ENCODE assay signal across 8 cellular contexts in genomic region chr13:49669735-49670309, GRCh38. TPM values are rescaled to one million over a fixed set of nuclear protein-coding genes. Genes with fewer than 3 reads are reported as not detected.
DNase-seq lines count a peak whose midpoint lies in the region; ATAC-seq and TF ChIP-seq lines count a peak whose summit lies in the region.

No MANE protein-coding gene starts in this region.

- H3K36me3 Mint-ChIP-seq in activated CD4-positive, alpha-beta T cell treated with anti-CD3 and anti-CD28 coated beads, Interleukin-2, amount 10 ng/mL, durations not matched to agents 7 days and 5 days (ENCODE audit: low read depth), result peaks cover 22% of the 10 kb centered on the region
- H3K36me3 Mint-ChIP-seq in osteocyte (ENCODE audit: unreplicated experiment), result peaks cover 9% of the 10 kb centered on the region
- H3K36me3 Mint-ChIP-seq in stimulated activated memory B cell treated with anti-CD40 and anti-IgM and Interleukin-4, amounts not matched to agents 10 μg/mL and 1 μg/mL and 100 μg/mL, for 72 hours, result peaks cover 27% of the 10 kb centered on the region

- TF ChIP-seq CTCF in foreskin keratinocyte (conservative IDR thresholded peaks at IDR 0.05) (peak; percentile 87), osteocyte (IDR thresholded peaks at IDR 0.05) (peak; percentile 84)

- ATAC-seq in GM21381 (IDR thresholded peaks at IDR 0.05; ENCODE audit: unreplicated experiment) (peak; percentile 62), foreskin keratinocyte (peak; percentile 85)
- ATAC-seq in stimulated activated memory B cell treated with anti-CD40 and anti-IgM and Interleukin-4, amounts not matched to agents 10 μg/mL and 1 μg/mL and 100 μg/mL, for 72 hours, result no peak

- no peak overlapping the region for H3K4me3 Mint-ChIP-seq in activated CD4-positive, alpha-beta T cell treated with anti-CD3 and anti-CD28 coated beads, Interleukin-2, amount 10 ng/mL, durations not matched to agents 7 days and 5 days
- H3K4me3 Mint-ChIP-seq in osteocyte (ENCODE audit: unreplicated experiment), result no peak overlapping the region
- no peak overlapping the region for H3K4me3 Mint-ChIP-seq in stimulated activated memory B cell treated with anti-CD40 and anti-IgM and Interleukin-4, amounts not matched to agents 10 μg/mL and 1 μg/mL and 100 μg/mL, for 72 hours

- DNase-seq in COR-L47 (lab: John Stamatoyannopoulos, UW), result peak; percentile 71
- peak; percentile 60 to 75 for DNase-seq in NCI-H1930 (lab: John Stamatoyannopoulos, UW)
- peak; percentile 30 for DNase-seq in activated CD4-positive, alpha-beta T cell treated with anti-CD3 and anti-CD28 coated beads, Interleukin-2, amount 10 ng/mL, durations not matched to agents 7 days and 5 days
- DNase-seq in foreskin keratinocyte, result peak; percentile 31 to 43
- no peak for DNase-seq in osteocyte (ENCODE audit: extremely low spot score, unreplicated experiment)
- DNase-seq in posterior vena cava (ENCODE audit: low spot score), result no peak

- H3K27me3 ChIP-seq in foreskin keratinocyte, result no peaks in the 10 kb centered on the region

- H3K4me1 Mint-ChIP-seq in activated CD4-positive, alpha-beta T cell treated with anti-CD3 and anti-CD28 coated beads, Interleukin-2, amount 10 ng/mL, durations not matched to agents 7 days and 5 days, result no peaks in the 10 kb centered on the region
- peaks cover 10% of the 10 kb centered on the region for H3K4me1 Mint-ChIP-seq in osteocyte (ENCODE audit: unreplicated experiment)
- H3K4me1 Mint-ChIP-seq in stimulated activated memory B cell treated with anti-CD40 and anti-IgM and Interleukin-4, amounts not matched to agents 10 μg/mL and 1 μg/mL and 100 μg/mL, for 72 hours, result no peaks in the 10 kb centered on the region

- no peaks in the 10 kb centered on the region for H3K27me3 Mint-ChIP-seq in activated CD4-positive, alpha-beta T cell treated with anti-CD3 and anti-CD28 coated beads, Interleukin-2, amount 10 ng/mL, durations not matched to agents 7 days and 5 days
- H3K27me3 Mint-ChIP-seq in osteocyte (ENCODE audit: unreplicated experiment), result no peaks in the 10 kb centered on the region
- H3K27me3 Mint-ChIP-seq in stimulated activated memory B cell treated with anti-CD40 and anti-IgM and Interleukin-4, amounts not matched to agents 10 μg/mL and 1 μg/mL and 100 μg/mL, for 72 hours, result no peaks in the 10 kb centered on the region

- intact Hi-C loops in posterior vena cava (cut with DNase I), result no loop called here

- CTCF ChIA-PET in activated CD4-positive, alpha-beta T cell treated with anti-CD3 and anti-CD28 coated beads, Interleukin-2, amount 10 ng/mL, durations not matched to agents 7 days and 5 days (lab: Charles Lee), result no interaction called here

- POLR2A ChIA-PET in activated CD4-positive, alpha-beta T cell treated with anti-CD3 and anti-CD28 coated beads, Interleukin-2, amount 10 ng/mL, durations not matched to agents 7 days and 5 days (lab: Charles Lee), result no interaction called here

- H3K9me3 Mint-ChIP-seq in activated CD4-positive, alpha-beta T cell treated with anti-CD3 and anti-CD28 coated beads, Interleukin-2, amount 10 ng/mL, durations not matched to agents 7 days and 5 days, result no peaks in the 10 kb centered on the region
- no peaks in the 10 kb centered on the region for H3K9me3 Mint-ChIP-seq in osteocyte (ENCODE audit: unreplicated experiment)
- H3K9me3 Mint-ChIP-seq in stimulated activated memory B cell treated with anti-CD40 and anti-IgM and Interleukin-4, amounts not matched to agents 10 μg/mL and 1 μg/mL and 100 μg/mL, for 72 hours, result no peaks in the 10 kb centered on the region

- H3K27ac ChIP-seq in foreskin keratinocyte, result no peak overlapping the region

- no peak overlapping the region for H3K27ac Mint-ChIP-seq in activated CD4-positive, alpha-beta T cell treated with anti-CD3 and anti-CD28 coated beads, Interleukin-2, amount 10 ng/mL, durations not matched to agents 7 days and 5 days
- peak overlapping the region; percentile 25 for H3K27ac Mint-ChIP-seq in osteocyte (ENCODE audit: unreplicated experiment)
- no peak overlapping the region for H3K27ac Mint-ChIP-seq in stimulated activated memory B cell treated with anti-CD40 and anti-IgM and Interleukin-4, amounts not matched to agents 10 μg/mL and 1 μg/mL and 100 μg/mL, for 72 hours

- H3K4me1 ChIP-seq in foreskin keratinocyte, result no peaks in the 10 kb centered on the region

RNA-seq across cellular contexts. Expression of gene EBPL, which starts 21.5 kb away (rescaled TPM):
- total RNA-seq in activated CD4-positive, alpha-beta T cell treated with anti-CD3 and anti-CD28 coated beads, Interleukin-2, amount 10 ng/mL, durations not matched to agents 7 days and 5 days, result 10 to 100 TPM; 36.5 to 37.4 TPM
- total RNA-seq in foreskin keratinocyte (36.3 and 49.3 TPM in 2 replicates), osteocyte (29.2 and 33.7 TPM in 2 replicates), posterior vena cava (10 to 100 TPM; 20.1 to 23.8 TPM)
- 52.7 and 71.7 TPM in 2 replicates for polyA plus RNA-seq in foreskin keratinocyte

RNA-seq across cellular contexts. Expression of gene ARL11, which starts 41.5 kb away (rescaled TPM):
- total RNA-seq in activated CD4-positive, alpha-beta T cell treated with anti-CD3 and anti-CD28 coated beads, Interleukin-2, amount 10 ng/mL, durations not matched to agents 7 days and 5 days, result 1 to 10 TPM; 2.1 to 2.3 TPM
- 0.53 and 0.54 TPM in 2 replicates for total RNA-seq in foreskin keratinocyte
- 0.46 and 0.57 TPM in 2 replicates for polyA plus RNA-seq in foreskin keratinocyte
- total RNA-seq in osteocyte, result not detected in 2 replicates
- total RNA-seq in posterior vena cava, result 1 to 10 TPM in 1 of 2 donors, under 1 TPM in 1; 0.71 to 1.9 TPM

Comparison
In these comparisons a context has a peak if more than half of its experiments do, and no peak if none do; other contexts are left out.
1. DNase-seq: peak in COR-L47 (single experiment), NCI-H1930 (2 of 2), activated CD4-positive, alpha-beta T cell treated with anti-CD3 and anti-CD28 coated beads, Interleukin-2, amount 10 ng/mL, durations not matched to agents 7 days and 5 days (single experiment) and foreskin keratinocyte (2 of 2); none in osteocyte (single experiment) and posterior vena cava (single experiment).